11 cellular contexts compared by ENCODE assay signal in the genomic region with DNA sequence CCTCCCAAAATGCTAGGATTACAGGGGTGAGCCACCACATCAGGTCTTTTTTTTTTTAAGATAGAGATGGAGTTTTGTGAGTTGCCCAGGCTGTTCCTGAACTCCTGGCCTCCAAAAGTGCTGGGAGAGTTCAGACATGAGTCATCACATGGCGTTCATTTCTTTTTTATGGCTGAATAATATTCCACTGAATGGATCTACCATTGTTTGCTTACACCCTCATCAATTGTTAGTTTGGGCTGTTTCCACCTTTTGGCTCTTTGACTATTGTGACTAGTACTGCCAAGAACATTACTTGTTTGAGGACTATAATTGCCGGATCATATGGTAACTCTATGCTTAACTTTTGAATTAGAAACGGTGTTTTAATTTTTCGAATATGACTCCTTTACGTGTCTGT. TPM values are rescaled to one million over a fixed set of nuclear protein-coding genes. Genes with fewer than 3 reads are reported as not detected.
DNase-seq lines count a peak whose midpoint lies in the region; ATAC-seq and TF ChIP-seq lines count a peak whose summit lies in the region.
"Had no signal": no experiment of that assay in that cellular context is flagged by ENCODE, and none has a peak within 500 bp of the region (broad histone marks: within the 10 kb centered on the region; RNA-seq: fewer than 3 reads in every experiment).

No MANE protein-coding gene starts in this region.

- no peaks in the 10 kb centered on the region for H3K4me1 ChIP-seq in foreskin keratinocyte

- intact Hi-C loops in left colon (cut with DNase I, micrococcal nuclease) = no loop called here

- no peak for TF ChIP-seq CTCF in foreskin keratinocyte (conservative IDR thresholded peaks at IDR 0.05)

- no peaks in the 10 kb centered on the region for H3K27me3 Mint-ChIP-seq in activated T-cell treated with anti-CD3 and anti-CD28 coated beads, Interleukin-2, amount 50 U/mL, for 72 hours (ENCODE audit: low read depth)
- no peaks in the 10 kb centered on the region for H3K27me3 Mint-ChIP-seq in T-helper 17 cell
- H3K27me3 Mint-ChIP-seq in stimulated activated naive B cell treated with anti-CD40 and anti-IgM and Interleukin-4, amounts not matched to agents 10 μg/mL and 1 μg/mL and 100 μg/mL, for 72 hours = no peaks in the 10 kb centered on the region

- peak overlapping the region; percentile 70 for H3K27ac ChIP-seq in foreskin keratinocyte
- H3K27ac ChIP-seq: pancreas, thoracic aorta had no signal

- H3K4me1 Mint-ChIP-seq in activated T-cell treated with anti-CD3 and anti-CD28 coated beads, Interleukin-2, amount 50 U/mL, for 72 hours (ENCODE audit: low read depth) = peaks cover 31% of the 10 kb centered on the region
- peaks cover 33% of the 10 kb centered on the region for H3K4me1 Mint-ChIP-seq in T-helper 17 cell
- peaks cover 50 to 62% of the 10 kb centered on the region in 2 donors for H3K4me1 Mint-ChIP-seq in stimulated activated naive B cell treated with anti-CD40 and anti-IgM and Interleukin-4, amounts not matched to agents 10 μg/mL and 1 μg/mL and 100 μg/mL, for 72 hours

- no peak for ATAC-seq in activated T-cell treated with anti-CD3 and anti-CD28 coated beads, Interleukin-2, amount 50 U/mL, for 72 hours (replicated peaks in 1 of 2)
- no peak for ATAC-seq in T-helper 17 cell
- ATAC-seq in foreskin keratinocyte = no peak
- ATAC-seq in stimulated activated naive B cell treated with anti-CD40 and anti-IgM and Interleukin-4, amounts not matched to agents 10 μg/mL and 1 μg/mL and 100 μg/mL, for 72 hours (replicated peaks) = no peak
- ATAC-seq in left colon = no peak
- no peak for ATAC-seq in HG03025 (IDR thresholded peaks at IDR 0.05; ENCODE audit: low FRiP score, unreplicated experiment)

- H3K36me3 Mint-ChIP-seq in activated T-cell treated with anti-CD3 and anti-CD28 coated beads, Interleukin-2, amount 50 U/mL, for 72 hours (ENCODE audit: insufficient read depth in 2 of 2) = peaks cover 0 to 2% of the 10 kb centered on the region in 2 donors
- H3K36me3 Mint-ChIP-seq in T-helper 17 cell (ENCODE audit: low read depth) = no peaks in the 10 kb centered on the region
- H3K36me3 Mint-ChIP-seq in stimulated activated naive B cell treated with anti-CD40 and anti-IgM and Interleukin-4, amounts not matched to agents 10 μg/mL and 1 μg/mL and 100 μg/mL, for 72 hours = peaks cover 0 to 6% of the 10 kb centered on the region in 2 donors

- DNase-seq in activated T-cell treated with anti-CD3 and anti-CD28 coated beads, Interleukin-2, amount 50 U/mL, for 72 hours = no peak
- DNase-seq in activated T-cell treated with anti-CD3 and anti-CD28 coated beads, Interleukin-2, amount 50 U/mL, for 48 hours = no peak
- DNase-seq in T-helper 17 cell = no peak
- no peak for DNase-seq in foreskin keratinocyte
- no peak for DNase-seq in stimulated activated naive B cell treated with anti-CD40 and anti-IgM and Interleukin-4, amounts not matched to agents 10 μg/mL and 1 μg/mL and 100 μg/mL, for 72 hours
- no peak for DNase-seq in left colon
- DNase-seq in mucosa of gallbladder (ENCODE audit: low spot score) = no peak

- H3K4me3 Mint-ChIP-seq in activated T-cell treated with anti-CD3 and anti-CD28 coated beads, Interleukin-2, amount 50 U/mL, for 72 hours = peak overlapping the region; percentile 86 to 93
- H3K4me3 Mint-ChIP-seq in T-helper 17 cell = peak overlapping the region; percentile 91
- peak overlapping the region; percentile 82 to 84 for H3K4me3 Mint-ChIP-seq in stimulated activated naive B cell treated with anti-CD40 and anti-IgM and Interleukin-4, amounts not matched to agents 10 μg/mL and 1 μg/mL and 100 μg/mL, for 72 hours

- H3K9me3 Mint-ChIP-seq in activated T-cell treated with anti-CD3 and anti-CD28 coated beads, Interleukin-2, amount 50 U/mL, for 72 hours = no peaks in the 10 kb centered on the region
- H3K9me3 Mint-ChIP-seq in stimulated activated naive B cell treated with anti-CD40 and anti-IgM and Interleukin-4, amounts not matched to agents 10 μg/mL and 1 μg/mL and 100 μg/mL, for 72 hours = no peaks in the 10 kb centered on the region
- H3K9me3 Mint-ChIP-seq: activated naive CD4-positive, alpha-beta T cell treated with anti-CD3 and anti-CD28 coated beads, Interleukin-2, amount 50 U/mL, for 72 hours had no signal

- peaks cover 4% of the 10 kb centered on the region for H3K27me3 ChIP-seq in foreskin keratinocyte
- H3K27me3 ChIP-seq: pancreas had no signal

- H3K27ac Mint-ChIP-seq in activated T-cell treated with anti-CD3 and anti-CD28 coated beads, Interleukin-2, amount 50 U/mL, for 72 hours = peak overlapping the region; percentile 92
- H3K27ac Mint-ChIP-seq in T-helper 17 cell = peak overlapping the region; percentile 81
- peak overlapping the region; percentile 93 for H3K27ac Mint-ChIP-seq in stimulated activated naive B cell treated with anti-CD40 and anti-IgM and Interleukin-4, amounts not matched to agents 10 μg/mL and 1 μg/mL and 100 μg/mL, for 72 hours

- no peaks in the 10 kb centered on the region for H3K9me3 ChIP-seq in T-helper 17 cell (ENCODE audit: control insufficient read depth, low read length, poor library complexity, severe bottlenecking)
- H3K9me3 ChIP-seq: pancreas, thoracic aorta had no signal

RNA-seq across cellular contexts. Expression of a gene that starts 0.8 kb away (rescaled TPM):
- total RNA-seq in activated T-cell treated with anti-CD3 and anti-CD28 coated beads, Interleukin-2, amount 50 U/mL, for 72 hours = 1 to 10 TPM; 5.6 to 6.0 TPM
- total RNA-seq in T-helper 17 cell = 1 to 10 TPM; 8.5 to 9.0 TPM
- total RNA-seq in foreskin keratinocyte = 3.6 TPM in 2 replicates
- polyA plus RNA-seq in foreskin keratinocyte = 2.7 and 2.9 TPM in 2 replicates
- total RNA-seq in left colon = 1 to 10 TPM in 1 of 2 donors, under 1 TPM in 1; 0.95 to 2.3 TPM
- total RNA-seq in mucosa of gallbladder = 1.2 TPM

RNA-seq across cellular contexts. Expression of a gene that starts 18.3 kb away (rescaled TPM):
- total RNA-seq in activated T-cell treated with anti-CD3 and anti-CD28 coated beads, Interleukin-2, amount 50 U/mL, for 72 hours = 10 to 100 TPM; 21.5 to 24.5 TPM
- total RNA-seq in T-helper 17 cell (10 to 100 TPM; 14.7 to 15.3 TPM), foreskin keratinocyte (23.6 and 24.0 TPM in 2 replicates), left colon (10 to 100 TPM; 39.1 to 40.6 TPM), mucosa of gallbladder (43.7 TPM)
- polyA plus RNA-seq in foreskin keratinocyte = 23.8 and 24.1 TPM in 2 replicates

RNA-seq across cellular contexts. Expression of a gene that starts 41.1 kb away (rescaled TPM):
- total RNA-seq in activated T-cell treated with anti-CD3 and anti-CD28 coated beads, Interleukin-2, amount 50 U/mL, for 72 hours = 100 to 1,000 TPM; 112 to 122 TPM
- total RNA-seq in T-helper 17 cell (10 to 100 TPM; 62.2 to 62.4 TPM), foreskin keratinocyte (187 and 215 TPM in 2 replicates), left colon (10 to 100 TPM; 56.9 to 63.9 TPM), mucosa of gallbladder (69.4 TPM)
- polyA plus RNA-seq in foreskin keratinocyte = 339 and 347 TPM in 2 replicates
